21 cellular contexts compared by ENCODE assay signal in genomic region chr10:69703256-69703655, GRCh38.
"Had no signal": no experiment of that assay in that cellular context is flagged by ENCODE, and none has a peak within 500 bp of the region (broad histone marks: within the 10 kb centered on the region; RNA-seq: fewer than 3 reads in every experiment).

No MANE protein-coding gene starts in this region.

- H3K36me3 Mint-ChIP-seq: activated naive CD4-positive, alpha-beta T cell treated with anti-CD3 and anti-CD28 coated beads, Interleukin-2, amount 50 U/mL, for 24 hours; type B pancreatic cell had no signal

- H3K4me1 ChIP-seq: adrenal gland, gastrocnemius medialis, heart left ventricle, suprapubic skin had no signal

- H3K4me3 Mint-ChIP-seq: activated B cell treated with CpG ODN at 0.5 μM for 24 hours; activated CD8-positive, alpha-beta T cell treated with anti-CD3 and anti-CD28 coated beads, Interleukin-2, amount 10 ng/mL, durations not matched to agents 7 days and 5 days; activated naive CD4-positive, alpha-beta T cell treated with anti-CD3 and anti-CD28 coated beads, Interleukin-2, amount 50 U/mL, for 24 hours; central memory CD8-positive, alpha-beta T cell; dendritic cell treated with granulocyte-macrophage colony-stimulating factor and Interleukin-4, amounts not matched to agents 40 ng/mL and 50 ng/mL, for 4 days; naive B cell; T-helper 2 cell treated with Interferon-gamma antibody and Interleukin-4, amounts not matched to agents 5 μg/mL and 100 μg/mL, for 36 hours; type B pancreatic cell had no signal

- H3K36me3 ChIP-seq: adrenal gland, gastrocnemius medialis, heart left ventricle, suprapubic skin had no signal

- H3K4me3 ChIP-seq: adrenal gland, gastrocnemius medialis, heart left ventricle, suprapubic skin had no signal

- H3K27me3 ChIP-seq: adrenal gland had no signal

- H3K27ac Mint-ChIP-seq: activated B cell treated with CpG ODN at 0.5 μM for 24 hours; activated CD8-positive, alpha-beta T cell treated with anti-CD3 and anti-CD28 coated beads, Interleukin-2, amount 10 ng/mL, durations not matched to agents 7 days and 5 days; activated naive CD4-positive, alpha-beta T cell treated with anti-CD3 and anti-CD28 coated beads, Interleukin-2, amount 50 U/mL, for 24 hours; naive B cell; T-helper 2 cell treated with Interferon-gamma antibody and Interleukin-4, amounts not matched to agents 5 μg/mL and 100 μg/mL, for 36 hours; type B pancreatic cell had no signal

- H3K4me1 Mint-ChIP-seq: activated B cell treated with CpG ODN at 0.5 μM for 24 hours; activated naive CD4-positive, alpha-beta T cell treated with anti-CD3 and anti-CD28 coated beads, Interleukin-2, amount 50 U/mL, for 24 hours; central memory CD8-positive, alpha-beta T cell; naive B cell had no signal

- DNase-seq: activated B cell treated with CpG ODN at 0.5 μM for 24 hours; activated CD4-positive, alpha-beta T cell treated with anti-CD3 and anti-CD28 coated beads for 48 hours; activated CD8-positive, alpha-beta memory T cell treated with anti-CD3 and anti-CD28 coated beads, Interleukin-2, amount 50 U/mL, for 4 hours; activated CD8-positive, alpha-beta T cell treated with anti-CD3 and anti-CD28 coated beads, Interleukin-2, amount 10 ng/mL, durations not matched to agents 7 days and 5 days; activated effector memory CD4-positive, alpha-beta T cell treated with anti-CD3 and anti-CD28 coated beads, Interleukin-2, amount 50 U/mL, for 16 hours; activated T-cell treated with anti-CD3 and anti-CD28 coated beads, Interleukin-2, amount 50 U/mL, for 48 hours; adrenal gland; effector memory CD4-positive, alpha-beta T cell; gastrocnemius medialis; heart left ventricle; left colon; naive B cell; posterior cingulate gyrus; right cardiac atrium; stimulated activated naive CD8-positive, alpha-beta T cell treated with anti-CD3 and anti-CD28 coated beads, Interleukin-15, Interleukin-2, amounts not matched to agents 100 U/mL and 50 U/mL, for 24 hours had no signal

- ATAC-seq: activated CD8-positive, alpha-beta T cell treated with anti-CD3 and anti-CD28 coated beads, Interleukin-2, amount 10 ng/mL, durations not matched to agents 7 days and 5 days; gastrocnemius medialis; heart left ventricle; left colon; right cardiac atrium had no signal

- H3K27ac ChIP-seq: adrenal gland, gastrocnemius medialis, heart left ventricle, suprapubic skin had no signal

- H3K9me3 ChIP-seq: adrenal gland, gastrocnemius medialis, suprapubic skin had no signal
